23 cellular contexts compared by ENCODE assay signal in the genomic region with DNA sequence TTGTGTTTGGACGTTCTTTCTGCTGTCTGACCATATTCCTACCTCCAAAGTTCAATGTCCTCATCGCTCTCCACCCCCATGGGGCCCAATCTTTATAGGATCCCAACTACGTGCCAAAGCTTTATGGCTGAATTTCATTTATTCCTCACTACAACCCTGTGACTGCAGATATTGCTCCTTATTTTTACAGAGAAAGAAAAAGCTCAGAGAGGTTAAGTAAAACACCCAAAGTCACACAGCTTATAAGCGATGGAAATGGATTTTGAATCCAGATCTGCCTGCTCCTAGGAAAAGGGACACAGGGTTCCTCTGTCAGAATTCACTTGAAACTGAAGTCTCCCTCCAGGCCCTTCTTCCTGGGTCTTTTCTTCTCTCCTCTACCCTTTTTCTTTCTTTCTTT. TPM values are rescaled to one million over a fixed set of nuclear protein-coding genes. Genes with fewer than 3 reads are reported as not detected.
DNase-seq lines count a peak whose midpoint lies in the region; ATAC-seq, FAIRE-seq and TF ChIP-seq lines count a peak whose summit lies in the region.
"Had no signal": no experiment of that assay in that cellular context is flagged by ENCODE, and none has a peak within 500 bp of the region (broad histone marks: within the 10 kb centered on the region; RNA-seq: fewer than 3 reads in every experiment).

No MANE protein-coding gene starts in this region.

- H3K4me2 ChIP-seq in A549 (no peak overlapping the region), H1 (ENCODE audit: insufficient read depth in 1 of 2, low read depth in 2 of 2, low read length in 2 of 2) (no peak overlapping the region)
- H3K4me2 ChIP-seq: BLaER1 had no signal

- no peaks in the 10 kb centered on the region for H3K79me1 ChIP-seq in H1 (ENCODE audit: low read depth, low read length)

- no peak overlapping the region for H3K14ac ChIP-seq in H1 (ENCODE audit: insufficient read length)

- H3K4me1 ChIP-seq in A549 (peaks cover 13% of the 10 kb centered on the region), HEK293 (ENCODE audit: control insufficient read depth, insufficient read depth, low read length) (peaks cover 10% of the 10 kb centered on the region), H1 (replicated peaks in 1 of 4; ENCODE audit: control insufficient read depth in 3 of 4, insufficient read depth in 4 of 4, low read length in 3 of 4) (peaks cover 6 to 32% (median 18%) of the 10 kb centered on the region in 4 experiments), small intestine (ENCODE audit: control insufficient read depth in 2 of 2, insufficient read depth in 1 of 2, low read depth in 1 of 2, low read length in 1 of 2) (no peaks in the 10 kb centered on the region)

- no peak overlapping the region for H3K18ac ChIP-seq in H1 (ENCODE audit: extremely low read depth, low read length)

- POLR2A ChIA-PET in A549 (lab: Yijun Ruan, JAX), result no interaction called here
- POLR2A ChIA-PET in HEK293 (lab: Yijun Ruan, JAX), result no interaction called here
- POLR2A ChIA-PET in H1 (lab: Charles Lee; ENCODE audit: partially characterized antibody), result no interaction called here
- POLR2A ChIA-PET in activated CD4-positive, alpha-beta T cell treated with anti-CD3 and anti-CD28 coated beads, Interleukin-2, amount 10 ng/mL, durations not matched to agents 7 days and 5 days (lab: Charles Lee), result no interaction called here

- FAIRE-seq in A549 (lab: Jason Lieb, UNC) (no peak), H1 (lab: Jason Lieb, UNC) (no peak), small intestine (lab: Jason Lieb, UNC) (no peak)
- FAIRE-seq: G401.6, GM12892, GM19239, H54 had no signal

- no peaks in the 10 kb centered on the region for H3K79me2 ChIP-seq in H1 (ENCODE audit: control insufficient read depth in 1 of 2, insufficient read depth in 2 of 2, low read length in 2 of 2)

- TF ChIP-seq EP300 in A549 (IDR thresholded peaks at IDR 0.05), result no peak
- no peak for TF ChIP-seq EP300 in H1 (IDR thresholded peaks at IDR 0.05; ENCODE audit: borderline replicate concordance in 1 of 2, low read depth in 2 of 2, low read length in 2 of 2)

- H3K9me3 Mint-ChIP-seq in neural crest cell, result no peaks in the 10 kb centered on the region
- H3K9me3 Mint-ChIP-seq in activated CD4-positive, alpha-beta T cell treated with anti-CD3 and anti-CD28 coated beads, Interleukin-2, amount 10 ng/mL, durations not matched to agents 7 days and 5 days, result no peaks in the 10 kb centered on the region
- H3K9me3 Mint-ChIP-seq: CD8-positive, alpha-beta T cell had no signal

- H3K27ac Mint-ChIP-seq in neural crest cell (ENCODE audit: unreplicated experiment), result no peak overlapping the region
- no peak overlapping the region for H3K27ac Mint-ChIP-seq in activated CD4-positive, alpha-beta T cell treated with anti-CD3 and anti-CD28 coated beads, Interleukin-2, amount 10 ng/mL, durations not matched to agents 7 days and 5 days
- H3K27ac Mint-ChIP-seq: B cell; CD4-positive, CD25-positive, alpha-beta regulatory T cell; CD8-positive, alpha-beta T cell had no signal

- H3K27me3 Mint-ChIP-seq in neural crest cell (ENCODE audit: low read depth), result peaks cover 21% of the 10 kb centered on the region
- peaks cover 36% of the 10 kb centered on the region for H3K27me3 Mint-ChIP-seq in activated CD4-positive, alpha-beta T cell treated with anti-CD3 and anti-CD28 coated beads, Interleukin-2, amount 10 ng/mL, durations not matched to agents 7 days and 5 days

- no peak overlapping the region for H3K27ac ChIP-seq in A549
- H3K27ac ChIP-seq in HEK293 (ENCODE audit: extremely low read depth, low read depth, low read length), result no peak overlapping the region
- H3K27ac ChIP-seq in H1 (ENCODE audit: low read depth, low read length), result no peak overlapping the region
- H3K27ac ChIP-seq in small intestine (ENCODE audit: low read depth in 1 of 2, low read length in 1 of 2), result no peak overlapping the region
- H3K27ac ChIP-seq: BLaER1, C4-2B, GM23248 had no signal

- H2BK5ac ChIP-seq in H1 (ENCODE audit: low read depth, low read length), result no peak overlapping the region

- H3K36me3 ChIP-seq in HEK293 (ENCODE audit: control insufficient read depth in 2 of 2, insufficient read depth in 1 of 2, low read length in 2 of 2), result no peaks in the 10 kb centered on the region
- H3K36me3 ChIP-seq in H1 (ENCODE audit: control insufficient read depth in 2 of 4, insufficient read depth in 4 of 4, low read length in 3 of 4), result no peaks in the 10 kb centered on the region
- no peaks in the 10 kb centered on the region for H3K36me3 ChIP-seq in small intestine (ENCODE audit: control insufficient read depth in 2 of 2, insufficient read depth in 2 of 2, low read length in 2 of 2)
- H3K36me3 ChIP-seq: BLaER1, HAP-1 had no signal

- ATAC-seq in A549 (no peak), Right ventricle myocardium inferior (no peak)
- ATAC-seq: CD8-positive, alpha-beta T cell had no signal

- H4K91ac ChIP-seq in H1 (replicated peaks; ENCODE audit: insufficient read length, low read length), result no peak overlapping the region

- peaks cover 9% of the 10 kb centered on the region for H3K36me3 Mint-ChIP-seq in neural crest cell (ENCODE audit: low read depth)
- H3K36me3 Mint-ChIP-seq in activated CD4-positive, alpha-beta T cell treated with anti-CD3 and anti-CD28 coated beads, Interleukin-2, amount 10 ng/mL, durations not matched to agents 7 days and 5 days (ENCODE audit: low read depth), result no peaks in the 10 kb centered on the region
- H3K36me3 Mint-ChIP-seq: CD4-positive, CD25-positive, alpha-beta regulatory T cell; CD8-positive, alpha-beta T cell had no signal

- H2BK12ac ChIP-seq in H1 (ENCODE audit: low read depth, low read length), result no peak overlapping the region

- no peak for DNase-seq in A549 (ENCODE audit: low read depth in 1 of 2, low spot score in 1 of 2)
- DNase-seq in H1 (ENCODE audit: low read depth in 1 of 2, low spot score in 2 of 2), result no peak
- no peak for DNase-seq in neural crest cell (ENCODE audit: low read depth, low spot score)
- no peak for DNase-seq in Right ventricle myocardium inferior (ENCODE audit: missing footprints)
- DNase-seq in activated CD4-positive, alpha-beta T cell treated with anti-CD3 and anti-CD28 coated beads, Interleukin-2, amount 10 ng/mL, durations not matched to agents 7 days and 5 days, result no peak
- no peak for DNase-seq in small intestine
- DNase-seq: 8988T; Caco-2; CD4-positive, CD25-positive, alpha-beta regulatory T cell; CD8-positive, alpha-beta T cell; DMS153; DND-41; GM23248 had no signal

- H3K27me3 ChIP-seq in H1 (replicated peaks in 1 of 4; ENCODE audit: control insufficient read depth in 3 of 4, extremely low read depth in 1 of 4, insufficient read depth in 3 of 4, low read length in 3 of 4) (peaks cover 0 to 2% (median 0%) of the 10 kb centered on the region in 4 experiments; a peak in 2 of 7 replicates), small intestine (ENCODE audit: control insufficient read depth in 2 of 2, insufficient read depth in 2 of 2, low read length in 2 of 2) (peaks cover 0 to 13% of the 10 kb centered on the region in 2 donors)

- TF ChIP-seq CTCF in A549 (IDR thresholded peaks at IDR 0.05), result no peak
- TF ChIP-seq CTCF in HEK293 (tag by site-specific recombination; IDR thresholded peaks at IDR 0.05), result no peak
- TF ChIP-seq CTCF in H1 (IDR thresholded peaks at IDR 0.05; ENCODE audit: control extremely low read depth in 1 of 3, insufficient read depth in 1 of 3, low read depth in 1 of 3, low read length in 3 of 3), result no peak
- no peak for TF ChIP-seq CTCF in neural crest cell (conservative IDR thresholded peaks at IDR 0.05)

- WGBS in A549 (ENCODE audit: missing lambda C conversion rate), result 54% methylated on average over 4 of the region's 4 CpGs
- WGBS in H1 (ENCODE audit: extremely low coverage in 1 of 2, insufficient coverage in 1 of 2, insufficient read length in 1 of 2, insufficient replicate concordance in 2 of 2, low coverage in 1 of 2, low lambda C conversion rate in 2 of 2, missing lambda C conversion rate in 1 of 2), 2 experiments, result 82% methylated on average over 4 of the region's 4 CpGs; no CpG with 5 or more reads in 1 of the 2 experiments
- 37 to 68% (median 39%) methylated on average over 4 of the region's 4 CpGs for WGBS in small intestine, 3 donors

- no peak overlapping the region for H3K9ac ChIP-seq in H1 (replicated peaks in 1 of 4; ENCODE audit: extremely low read depth in 1 of 4, low read depth in 3 of 4, low read length in 3 of 4)
- H3K9ac ChIP-seq: BLaER1, GM23248 had no signal

- H3K4me3 ChIP-seq in A549, result no peak overlapping the region
- no peak overlapping the region for H3K4me3 ChIP-seq in HEK293 (ENCODE audit: low read depth, low read length)
- H3K4me3 ChIP-seq in H1 (ENCODE audit: extremely low read depth in 1 of 4, insufficient read depth in 2 of 4, low read depth in 3 of 4, low read length in 4 of 4), result no peak overlapping the region
- H3K4me3 ChIP-seq in small intestine (ENCODE audit: low read depth in 1 of 2, low read length in 2 of 2), result no peak overlapping the region
- H3K4me3 ChIP-seq: BLaER1, GM23248, HAP-1 had no signal

- no peak overlapping the region for H2BK20ac ChIP-seq in H1 (ENCODE audit: low read length)

- no peak overlapping the region for H3K56ac ChIP-seq in H1 (replicated peaks; ENCODE audit: insufficient read length, low read depth, low read length)

- H2AFZ ChIP-seq in H1 (ENCODE audit: low read length), result no peak overlapping the region
- H2AFZ ChIP-seq: GM23248 had no signal

- H4K5ac ChIP-seq in H1 (ENCODE audit: insufficient read length, low read depth, low read length), result no peak overlapping the region

- no peaks in the 10 kb centered on the region for H4K20me1 ChIP-seq in H1 (replicated peaks in 1 of 2; ENCODE audit: control insufficient read depth in 1 of 2, insufficient read depth in 2 of 2, low read length in 2 of 2)

- H3K9me3 ChIP-seq in A549, result no peaks in the 10 kb centered on the region
- no peaks in the 10 kb centered on the region for H3K9me3 ChIP-seq in HEK293 (ENCODE audit: control insufficient read depth, insufficient read depth, low read depth, low read length)
- H3K9me3 ChIP-seq in H1 (ENCODE audit: insufficient read depth in 2 of 2, low read depth in 1 of 2, low read length in 1 of 2), result no peaks in the 10 kb centered on the region
- H3K9me3 ChIP-seq in small intestine (ENCODE audit: control insufficient read depth, low read depth), result no peaks in the 10 kb centered on the region
- H3K9me3 ChIP-seq: BLaER1, Caco-2, HAP-1 had no signal

- H2AK5ac ChIP-seq in H1 (ENCODE audit: low read depth, low read length), result no peak overlapping the region

- no peak overlapping the region for H3K4ac ChIP-seq in H1 (replicated peaks; ENCODE audit: insufficient read length, low read depth, low read length)

- H2BK120ac ChIP-seq in H1 (replicated peaks; ENCODE audit: low read depth, low read length), result no peak overlapping the region

- H2BK15ac ChIP-seq in H1 (ENCODE audit: low read length), result no peak overlapping the region

- H3K23ac ChIP-seq in H1 (ENCODE audit: insufficient read length), result no peak overlapping the region

- H3K4me1 Mint-ChIP-seq in neural crest cell, result peaks cover 53% of the 10 kb centered on the region
- no peaks in the 10 kb centered on the region for H3K4me1 Mint-ChIP-seq in activated CD4-positive, alpha-beta T cell treated with anti-CD3 and anti-CD28 coated beads, Interleukin-2, amount 10 ng/mL, durations not matched to agents 7 days and 5 days
- H3K4me1 Mint-ChIP-seq: B cell had no signal

- CTCF ChIA-PET in A549 (lab: Yijun Ruan, JAX) (interaction anchor here (0.6 to 15.6 kb wide), 7 partner anchors 6 to 190 kb away, joined by 3 to 214 read pairs (median 23); a partner anchor contains a TSS), HEK293 (lab: Yijun Ruan, JAX) (interaction anchor here (0.6 to 2.6 kb wide), 4 partner anchors 8 to 51 kb away, joined by 3 to 14 read pairs (median 8); a partner anchor contains a TSS), H1 (lab: Charles Lee; ENCODE audit: partially characterized antibody) (interaction anchor here (0.9 to 15.4 kb wide), 6 partner anchors 6 to 69 kb away, joined by 3 to 210 read pairs (median 104); a partner anchor contains a TSS)
- CTCF ChIA-PET in activated CD4-positive, alpha-beta T cell treated with anti-CD3 and anti-CD28 coated beads, Interleukin-2, amount 10 ng/mL, durations not matched to agents 7 days and 5 days (lab: Charles Lee), result interaction anchor here (0.7 kb wide), 2 partner anchors 8 to 17 kb away, joined by 3 read pairs; no protein-coding TSS in a partner anchor

- intact Hi-C loops in Right ventricle myocardium inferior (cut with DNase I), result no loop called here

- peak overlapping the region; percentile 50 for H3K4me3 Mint-ChIP-seq in neural crest cell
- H3K4me3 Mint-ChIP-seq in activated CD4-positive, alpha-beta T cell treated with anti-CD3 and anti-CD28 coated beads, Interleukin-2, amount 10 ng/mL, durations not matched to agents 7 days and 5 days, result no peak overlapping the region
- H3K4me3 Mint-ChIP-seq: B cell; CD4-positive, CD25-positive, alpha-beta regulatory T cell; CD8-positive, alpha-beta T cell had no signal

- peaks cover 2% of the 10 kb centered on the region; the same call in 1 of the 2 replicates for H3K23me2 ChIP-seq in H1 (ENCODE audit: low read depth, low read length)

- TF ChIP-seq POLR2A in A549 (IDR thresholded peaks at IDR 0.05; ENCODE audit: low read length) (no peak), H1 (IDR thresholded peaks at IDR 0.05; ENCODE audit: control extremely low read depth in 1 of 2, low read depth in 2 of 2, low read length in 2 of 2) (no peak)

- TF ChIP-seq RAD21 in A549 (conservative IDR thresholded peaks at IDR 0.05 in 1 of 2, IDR thresholded peaks at IDR 0.05 in 1 of 2) (no peak), H1 (IDR thresholded peaks at IDR 0.05 in 1 of 2, conservative IDR thresholded peaks at IDR 0.05 in 1 of 2; ENCODE audit: low read depth in 2 of 2, low read length in 2 of 2) (no peak)

- no peak overlapping the region for H4K8ac ChIP-seq in H1 (ENCODE audit: extremely low read depth, insufficient read depth, low read length)

RNA-seq across cellular contexts. Expression of a gene that starts 9.3 kb away (rescaled TPM):
- polyA plus RNA-seq in A549 (2011; rRNA removed) (0.09 and 0.18 TPM in 2 replicates), A549 (2017; fragmentation: RNase III; extraction: RNeasy Plus Mini Kit Qiagen cat#74134 plus additional on column Dnase treatment) (0.12 to 0.14 TPM (median 0.13 TPM) in 3 replicates), H1 (2011; rRNA removed) (10.3 and 19.4 TPM in 2 replicates), small intestine (10 to 100 TPM in 1 of 3 donors, under 1 TPM in 1, not detected in 1; 0.54 to 22.8 TPM)
- polyA plus RNA-seq in A549 (2012; cell fraction: cytosol; rRNA removed), result 0.19 and 0.21 TPM in 2 replicates
- 0.20 and 0.21 TPM in 2 replicates for polyA plus RNA-seq in A549 (2012; cell fraction: nucleus; rRNA removed)
- polyA minus RNA-seq in A549 (2011; rRNA and poly(A)+ RNA removed), result not detected in 2 replicates
- total RNA-seq in H1 (2021; fragmentation: NEBNext Ultra II Directional; extraction: Animal tissue kit (Norgen Biotek cat#: 25700)), result 8.1 TPM in 2 replicates
- 13.8 TPM for polyA plus RNA-seq in H1 (2011; cell fraction: cytosol; rRNA removed)
- 13.1 TPM for polyA plus RNA-seq in H1 (2011; cell fraction: nucleus; rRNA removed)
- polyA plus RNA-seq in H1 (2012, experiment 1 of 2), result 5.7 to 12.2 TPM (median 10.3 TPM) in 4 replicates
- polyA plus RNA-seq in H1 (2012, experiment 2 of 2), result 8.0 TPM
- polyA plus RNA-seq in H1 (2013, experiment 1 of 2), result 13.1 TPM
- 13.5 TPM for polyA plus RNA-seq in H1 (2013, experiment 2 of 2)
- polyA minus RNA-seq in H1 (2011; rRNA and poly(A)+ RNA removed), result 4.4 and 5.9 TPM in 2 replicates
- polyA minus RNA-seq in H1 (2011; cell fraction: cytosol; rRNA and poly(A)+ RNA removed), result 4.4 TPM
- 5.5 TPM for polyA minus RNA-seq in H1 (2011; cell fraction: nucleus; rRNA and poly(A)+ RNA removed)
- total RNA-seq in neural crest cell (322 and 334 TPM in 2 replicates), Right ventricle myocardium inferior (10.0 TPM)
- total RNA-seq in activated CD4-positive, alpha-beta T cell treated with anti-CD3 and anti-CD28 coated beads, Interleukin-2, amount 10 ng/mL, durations not matched to agents 7 days and 5 days, result under 1 TPM in 1 of 2 experiments, not detected in 1; 0.07 TPM
- polyA plus RNA-seq: AG04450; CD4-positive, CD25-positive, alpha-beta regulatory T cell had no signal

Comparison
In these comparisons a context has a peak if more than half of its experiments do, and no peak if none do; other contexts are left out.
1. RNA of a gene that starts 9.3 kb away (total RNA-seq): 322 to 334 TPM in neural crest cell; 10.0 TPM in Right ventricle myocardium inferior (single experiment), 8.1 TPM in H1 and 0.07 TPM in activated CD4-positive, alpha-beta T cell treated with anti-CD3 and anti-CD28 coated beads, Interleukin-2, amount 10 ng/mL, durations not matched to agents 7 days and 5 days; every median in the first group is over 10 times any median in the second.